Comparison of ENCODE assay signal across 8 cellular contexts in the genomic region with DNA sequence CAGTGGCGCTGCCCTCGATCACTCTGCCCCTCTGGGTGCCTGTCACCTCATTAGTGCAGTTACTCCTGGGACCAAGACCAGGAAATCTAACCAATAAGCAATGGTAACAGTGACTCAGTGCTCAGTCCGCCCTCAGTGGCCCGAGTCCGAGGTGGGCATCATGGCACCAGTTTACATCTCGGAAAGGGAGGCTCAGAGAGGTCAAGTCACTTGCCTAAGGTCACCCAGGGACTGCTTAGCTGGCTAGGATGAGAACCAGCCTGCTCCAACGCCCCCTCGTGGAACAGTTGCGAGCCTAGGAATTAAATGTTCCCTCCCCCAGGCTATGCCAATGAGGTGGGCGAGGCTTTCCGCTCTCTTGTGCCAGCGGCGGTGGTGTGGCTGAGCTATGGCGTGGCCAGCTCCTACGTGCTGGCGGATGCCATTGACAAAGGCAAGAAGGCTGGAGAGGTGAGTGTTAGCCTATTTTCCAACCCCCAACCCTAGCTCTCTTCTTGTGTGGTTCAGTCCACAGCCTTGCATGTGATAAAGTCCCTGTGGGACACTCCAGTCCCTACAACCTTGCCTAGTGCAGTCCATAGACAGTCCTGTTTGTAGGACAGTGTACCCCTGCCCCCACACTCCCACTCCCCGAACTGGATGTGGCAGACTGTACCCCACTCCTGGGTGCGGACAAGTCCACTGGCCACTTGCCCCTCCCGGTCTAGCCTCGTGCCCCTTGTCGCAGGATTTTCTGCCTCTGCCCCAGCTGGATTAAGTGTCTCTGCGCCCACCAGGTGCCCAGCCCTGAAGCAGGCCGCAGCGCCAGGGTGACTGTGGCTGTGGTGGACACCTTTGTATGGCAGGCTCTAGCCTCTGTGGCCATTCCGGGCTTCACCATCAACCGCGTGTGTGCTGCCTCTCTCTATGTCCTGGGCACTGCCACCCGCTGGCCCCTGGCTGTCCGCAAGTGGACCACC. TPM values are rescaled to one million over a fixed set of nuclear protein-coding genes. Genes with fewer than 3 reads are reported as not detected.
A peak's percentile ranks its signal among the peaks of the same experiment; 100 is the strongest.
DNase-seq lines count a peak whose midpoint lies in the region; ATAC-seq and TF ChIP-seq lines count a peak whose summit lies in the region.

No MANE protein-coding gene starts in this region.

- no peaks in the 10 kb centered on the region for H3K9me3 Mint-ChIP-seq in activated naive CD4-positive, alpha-beta T cell treated with anti-CD3 and anti-CD28 coated beads, Interleukin-2, amount 50 U/mL, for 72 hours

- H3K27ac ChIP-seq in DND-41 (ENCODE audit: low read length) (peak overlapping the region; percentile 92), parathyroid adenoma (peak overlapping the region; percentile 13), thyroid gland (peak overlapping the region; percentile 71 to 86 (median 78))

- H2AFZ ChIP-seq in DND-41 (ENCODE audit: low read depth, low read length) (peak overlapping the region; percentile 95), parathyroid adenoma (peak overlapping the region; percentile 83)

- H4K20me1 ChIP-seq in DND-41 (ENCODE audit: insufficient read depth, low read length): peaks cover 19% of the 10 kb centered on the region

- TF ChIP-seq CTCF in DND-41 (IDR thresholded peaks at IDR 0.05; ENCODE audit: borderline replicate concordance, extremely low read depth, low read length, poor library complexity, severe bottlenecking) (peak; percentile 88), parathyroid adenoma (IDR thresholded peaks at IDR 0.05) (peak; percentile 61), thyroid gland (IDR thresholded peaks at IDR 0.05) (peak in 4 of 6 experiments; percentile 73 to 81 (median 79))

- H3K36me3 Mint-ChIP-seq in activated naive CD4-positive, alpha-beta T cell treated with anti-CD3 and anti-CD28 coated beads, Interleukin-2, amount 50 U/mL, for 72 hours: peaks cover 12 to 34% of the 10 kb centered on the region in 2 donors

- WGBS in thyroid gland, 2 donors: 48 to 57% methylated on average over 19 to 28 of the region's 29 CpGs

- H3K9ac ChIP-seq in DND-41 (ENCODE audit: low read depth, low read length) (peak overlapping the region; percentile 94), parathyroid adenoma (no peak overlapping the region)

- peak overlapping the region; percentile 99 for H3K4me2 ChIP-seq in DND-41 (ENCODE audit: insufficient read depth, low read length)
- H3K4me2 ChIP-seq in parathyroid adenoma (ENCODE audit: low read length): peak overlapping the region; percentile 80

- ATAC-seq in DND-41 (ENCODE audit: insufficient read depth, low read depth): peak; percentile 43
- peak; percentile 40 to 52 for ATAC-seq in activated naive CD4-positive, alpha-beta T cell treated with anti-CD3 and anti-CD28 coated beads, Interleukin-2, amount 50 U/mL, for 72 hours
- ATAC-seq in Right ventricle myocardium inferior: no peak
- ATAC-seq in GM21723 (IDR thresholded peaks at IDR 0.05; ENCODE audit: unreplicated experiment): no peak

- H3K27me3 ChIP-seq in DND-41 (ENCODE audit: insufficient read depth, low read length, poor library complexity) (no peaks in the 10 kb centered on the region), parathyroid adenoma (ENCODE audit: control insufficient read depth, insufficient read depth, low read length) (no peaks in the 10 kb centered on the region), thyroid gland (no peaks in the 10 kb centered on the region)

- H3K36me3 ChIP-seq in DND-41 (ENCODE audit: insufficient read depth, low read length) (peaks cover 43% of the 10 kb centered on the region), parathyroid adenoma (ENCODE audit: control insufficient read depth, insufficient read depth, low read length) (no peaks in the 10 kb centered on the region), thyroid gland (no peaks in the 10 kb centered on the region)

- TF ChIP-seq POLR2A in thyroid gland (IDR thresholded peaks at IDR 0.05): peak in 1 of 2 donors; percentile 19

- H3K4me3 ChIP-seq in DND-41 (ENCODE audit: low read depth in 1 of 2, low read length in 2 of 2): peak overlapping the region; percentile 84 to 91
- peak overlapping the region; percentile 69 for H3K4me3 ChIP-seq in parathyroid adenoma (ENCODE audit: low read depth, low read length)
- H3K4me3 ChIP-seq in thyroid gland (replicated peaks in 1 of 3): peak overlapping the region in 2 of 3 donors; percentile 62 to 82

- H3K27ac Mint-ChIP-seq in activated naive CD4-positive, alpha-beta T cell treated with anti-CD3 and anti-CD28 coated beads, Interleukin-2, amount 50 U/mL, for 72 hours: peak overlapping the region; percentile 93 to 95

- H3K79me2 ChIP-seq in DND-41 (ENCODE audit: insufficient read depth, low read length): peaks cover 40% of the 10 kb centered on the region
- no peaks in the 10 kb centered on the region for H3K79me2 ChIP-seq in parathyroid adenoma

- DNase-seq in DND-41 (peak; percentile 87), MV-4-11 (lab: John Stamatoyannopoulos, UW) (peak; percentile 84), SKM-1 treated with dmso at 0.1 percent for 144 hours (lab: John Stamatoyannopoulos, UW; ENCODE audit: unreplicated experiment) (peak; percentile 70), Right ventricle myocardium inferior (ENCODE audit: missing footprints) (peak; percentile 89), thyroid gland (peak; percentile 90 to 92)
- peak; percentile 87 for DNase-seq in activated naive CD4-positive, alpha-beta T cell treated with anti-CD3 and anti-CD28 coated beads, Interleukin-2, amount 50 U/mL, for 72 hours (ENCODE audit: low spot score in 2 of 2)

- no peaks in the 10 kb centered on the region for H3K9me3 ChIP-seq in DND-41 (ENCODE audit: insufficient read depth, low read length, severe bottlenecking)
- no peaks in the 10 kb centered on the region for H3K9me3 ChIP-seq in parathyroid adenoma (ENCODE audit: control insufficient read depth, low read length)
- H3K9me3 ChIP-seq in thyroid gland: no peaks in the 10 kb centered on the region

- peaks cover 55% of the 10 kb centered on the region for H3K4me1 ChIP-seq in DND-41 (ENCODE audit: insufficient read depth, low read length)
- peaks cover 3% of the 10 kb centered on the region for H3K4me1 ChIP-seq in parathyroid adenoma
- H3K4me1 ChIP-seq in thyroid gland: peaks cover 25 to 38% of the 10 kb centered on the region in 2 donors

- intact Hi-C loops in Right ventricle myocardium inferior (cut with DNase I) (no loop called here), thyroid gland (cut with DNase I) (loop anchor here (5.0 kb wide), 1 partner anchor 34 kb away; no protein-coding TSS in a partner anchor)

RNA-seq across cellular contexts. Expression of gene MTFP1, which starts 1.1 kb away (rescaled TPM):
- total RNA-seq in activated naive CD4-positive, alpha-beta T cell treated with anti-CD3 and anti-CD28 coated beads, Interleukin-2, amount 50 U/mL, for 72 hours: 10 to 100 TPM; 17.9 to 68.3 TPM
- total RNA-seq in Right ventricle myocardium inferior (18.2 TPM), thyroid gland (10 to 100 TPM in 3 of 4 donors, 1 to 10 TPM in 1; 5.8 to 25.7 (median 14.4) TPM)

RNA-seq across cellular contexts. Expression of gene SEC14L2, which starts 29.9 kb away (rescaled TPM):
- total RNA-seq in activated naive CD4-positive, alpha-beta T cell treated with anti-CD3 and anti-CD28 coated beads, Interleukin-2, amount 50 U/mL, for 72 hours: 10 to 100 TPM; 13.9 to 16.3 TPM
- 0.65 TPM for total RNA-seq in Right ventricle myocardium inferior
- 10 to 100 TPM; 26.6 to 59.1 (median 30.4) TPM for total RNA-seq in thyroid gland

RNA-seq across cellular contexts. Expression of gene RNF215, which starts 39.5 kb away (rescaled TPM):
- 10 to 100 TPM in 1 of 2 donors, 1 to 10 TPM in 1; 6.8 to 11.8 TPM for total RNA-seq in activated naive CD4-positive, alpha-beta T cell treated with anti-CD3 and anti-CD28 coated beads, Interleukin-2, amount 50 U/mL, for 72 hours
- 3.7 TPM for total RNA-seq in Right ventricle myocardium inferior
- 10 to 100 TPM; 14.8 to 25.5 (median 18.8) TPM for total RNA-seq in thyroid gland

RNA-seq across cellular contexts. Expression of gene SEC14L3, which starts 45.1 kb away (rescaled TPM):
- total RNA-seq in activated naive CD4-positive, alpha-beta T cell treated with anti-CD3 and anti-CD28 coated beads, Interleukin-2, amount 50 U/mL, for 72 hours: not detected
- total RNA-seq in Right ventricle myocardium inferior (not detected), thyroid gland (1 to 10 TPM in 1 of 4 donors, not detected in 3; 1.5 TPM)

Comparison
In these comparisons a context has a peak if more than half of its experiments do, and no peak if none do; other contexts are left out.
1. ATAC-seq: peak in DND-41 (single experiment) and activated naive CD4-positive, alpha-beta T cell treated with anti-CD3 and anti-CD28 coated beads, Interleukin-2, amount 50 U/mL, for 72 hours (2 of 2); none in Right ventricle myocardium inferior (single experiment) and GM21723 (single experiment).
2. H3K27ac ChIP-seq: peak in every context shown above with its lines; median percentile 92 in DND-41; 78 in thyroid gland; 13 in parathyroid adenoma.
3. Peak in every context shown above with its lines, with median percentiles within 50 percentile points of each other: DNase-seq, H3K4me3 ChIP-seq and CTCF ChIP-seq.